1 cellular context compared by ENCODE assay signal in genomic region chr1:163565171-163565570, GRCh38.
TF ChIP-seq lines count a peak whose summit lies in the region.

No MANE protein-coding gene starts in this region.

TF ChIP-seq in WTC11, 78 proteins besides CTCF, POLR2A, EP300 and RAD21 (continued from another document):
- TF ChIP-seq ATF6 (CRISPR knock-in tag; IDR thresholded peaks at IDR 0.05) (no peak), ZNF232 (CRISPR knock-in tag; IDR thresholded peaks at IDR 0.05) (no peak), FOXP4 (CRISPR knock-in tag; IDR thresholded peaks at IDR 0.05) (no peak), ZNF263 (CRISPR knock-in tag; IDR thresholded peaks at IDR 0.05; ENCODE audit: low read depth) (no peak), ZNF416 (CRISPR knock-in tag; IDR thresholded peaks at IDR 0.05) (no peak), KAT7 (CRISPR knock-in tag; IDR thresholded peaks at IDR 0.05; ENCODE audit: borderline replicate concordance) (no peak), CREB1 (CRISPR knock-in tag; IDR thresholded peaks at IDR 0.05) (no peak), PRDM15 (CRISPR knock-in tag; IDR thresholded peaks at IDR 0.05) (no peak), CREM (CRISPR knock-in tag; IDR thresholded peaks at IDR 0.05) (no peak)
- TF ChIP-seq, protein P1, sequence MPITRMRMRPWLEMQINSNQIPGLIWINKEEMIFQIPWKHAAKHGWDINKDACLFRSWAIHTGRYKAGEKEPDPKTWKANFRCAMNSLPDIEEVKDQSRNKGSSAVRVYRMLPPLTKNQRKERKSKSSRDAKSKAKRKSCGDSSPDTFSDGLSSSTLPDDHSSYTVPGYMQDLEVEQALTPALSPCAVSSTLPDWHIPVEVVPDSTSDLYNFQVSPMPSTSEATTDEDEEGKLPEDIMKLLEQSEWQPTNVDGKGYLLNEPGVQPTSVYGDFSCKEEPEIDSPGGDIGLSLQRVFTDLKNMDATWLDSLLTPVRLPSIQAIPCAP (CRISPR knock-in tag; IDR thresholded peaks at IDR 0.05), result no peak
- TF ChIP-seq, protein P2, sequence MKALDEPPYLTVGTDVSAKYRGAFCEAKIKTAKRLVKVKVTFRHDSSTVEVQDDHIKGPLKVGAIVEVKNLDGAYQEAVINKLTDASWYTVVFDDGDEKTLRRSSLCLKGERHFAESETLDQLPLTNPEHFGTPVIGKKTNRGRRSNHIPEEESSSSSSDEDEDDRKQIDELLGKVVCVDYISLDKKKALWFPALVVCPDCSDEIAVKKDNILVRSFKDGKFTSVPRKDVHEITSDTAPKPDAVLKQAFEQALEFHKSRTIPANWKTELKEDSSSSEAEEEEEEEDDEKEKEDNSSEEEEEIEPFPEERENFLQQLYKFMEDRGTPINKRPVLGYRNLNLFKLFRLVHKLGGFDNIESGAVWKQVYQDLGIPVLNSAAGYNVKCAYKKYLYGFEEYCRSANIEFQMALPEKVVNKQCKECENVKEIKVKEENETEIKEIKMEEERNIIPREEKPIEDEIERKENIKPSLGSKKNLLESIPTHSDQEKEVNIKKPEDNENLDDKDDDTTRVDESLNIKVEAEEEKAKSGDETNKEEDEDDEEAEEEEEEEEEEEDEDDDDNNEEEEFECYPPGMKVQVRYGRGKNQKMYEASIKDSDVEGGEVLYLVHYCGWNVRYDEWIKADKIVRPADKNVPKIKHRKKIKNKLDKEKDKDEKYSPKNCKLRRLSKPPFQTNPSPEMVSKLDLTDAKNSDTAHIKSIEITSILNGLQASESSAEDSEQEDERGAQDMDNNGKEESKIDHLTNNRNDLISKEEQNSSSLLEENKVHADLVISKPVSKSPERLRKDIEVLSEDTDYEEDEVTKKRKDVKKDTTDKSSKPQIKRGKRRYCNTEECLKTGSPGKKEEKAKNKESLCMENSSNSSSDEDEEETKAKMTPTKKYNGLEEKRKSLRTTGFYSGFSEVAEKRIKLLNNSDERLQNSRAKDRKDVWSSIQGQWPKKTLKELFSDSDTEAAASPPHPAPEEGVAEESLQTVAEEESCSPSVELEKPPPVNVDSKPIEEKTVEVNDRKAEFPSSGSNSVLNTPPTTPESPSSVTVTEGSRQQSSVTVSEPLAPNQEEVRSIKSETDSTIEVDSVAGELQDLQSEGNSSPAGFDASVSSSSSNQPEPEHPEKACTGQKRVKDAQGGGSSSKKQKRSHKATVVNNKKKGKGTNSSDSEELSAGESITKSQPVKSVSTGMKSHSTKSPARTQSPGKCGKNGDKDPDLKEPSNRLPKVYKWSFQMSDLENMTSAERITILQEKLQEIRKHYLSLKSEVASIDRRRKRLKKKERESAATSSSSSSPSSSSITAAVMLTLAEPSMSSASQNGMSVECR (CRISPR knock-in tag; IDR thresholded peaks at IDR 0.05; ENCODE audit: borderline replicate concordance), result no peak
